Comparison of ENCODE assay signal across 18 cellular contexts in genomic region chr1:3638027-3638426, GRCh38. TPM values are rescaled to one million over a fixed set of nuclear protein-coding genes. Genes with fewer than 3 reads are reported as not detected.
"Had no signal": no experiment of that assay in that cellular context is flagged by ENCODE, and none has a peak within 500 bp of the region (broad histone marks: within the 10 kb centered on the region; RNA-seq: fewer than 3 reads in every experiment).

No MANE protein-coding gene starts in this region.

- H3K4me1 ChIP-seq: right atrium auricular region, sigmoid colon, uterus had no signal

- H3K4me3 ChIP-seq: dorsolateral prefrontal cortex, lung, right atrium auricular region, sigmoid colon, skin epidermis, uterus had no signal

- H3K27ac ChIP-seq: dorsolateral prefrontal cortex, neutrophil, right atrium auricular region, sigmoid colon, skin epidermis, uterus had no signal

- H3K27me3 ChIP-seq: dorsolateral prefrontal cortex, neutrophil, right atrium auricular region, sigmoid colon, uterus had no signal

- H3K36me3 ChIP-seq: uterus had no signal

- ATAC-seq: left lobe of liver had no signal

- DNase-seq: cortex of kidney; effector CD8-positive, alpha-beta T cell; foreskin melanocyte; hippocampal formation; kidney glomerular epithelial cell; mesenchymal stem cell; midbrain; naive B cell; sigmoid colon; stimulated activated CD4-positive, alpha-beta T cell treated with anti-CD3 and anti-CD28 coated beads, Interleukin-12 subunit alpha, Interleukin-12 subunit beta, amount 100 ng/mL, for 4 hours; stimulated activated naive CD4-positive, alpha-beta T cell treated with Interleukin-2 at 50 U/mL for 16 hours; uterus had no signal

- H3K9me3 ChIP-seq: neutrophil, right atrium auricular region, sigmoid colon, uterus had no signal

RNA-seq across cellular contexts. Expression of gene TP73, which starts 14.3 kb away (rescaled TPM):
- total RNA-seq: sigmoid colon had no signal
